ENCODE assay signal across 18 cellular contexts in the genomic region with DNA sequence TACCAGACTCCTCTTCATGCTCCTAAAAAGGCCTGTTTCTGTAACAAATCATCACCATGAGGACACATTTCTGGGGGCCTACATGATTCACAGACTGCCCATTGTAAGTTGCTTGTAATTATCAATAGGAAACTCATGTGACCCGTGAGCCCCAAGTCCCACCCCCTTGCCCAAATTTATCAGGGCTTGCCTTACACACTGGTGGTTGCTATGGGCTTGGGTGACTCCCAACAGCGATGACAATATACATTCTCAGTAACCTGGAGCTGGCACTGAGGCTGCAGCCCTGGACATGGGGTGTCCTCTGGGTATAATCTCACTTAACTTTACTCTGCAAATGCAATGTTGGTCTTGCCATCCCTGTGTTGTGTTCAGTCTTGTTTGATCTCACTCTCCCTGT.
"Had no signal": no experiment of that assay in that cellular context is flagged by ENCODE, and none has a peak within 500 bp of the region (broad histone marks: within the 10 kb centered on the region; RNA-seq: fewer than 3 reads in every experiment).

No MANE protein-coding gene starts in this region.

- H3K4me1 ChIP-seq: right atrium auricular region, upper lobe of right lung had no signal

- H2AFZ ChIP-seq: hepatocyte had no signal

- H3K27me3 ChIP-seq: right atrium auricular region, upper lobe of right lung had no signal

- H3K4me3 ChIP-seq: hepatocyte, lung, prostate gland, right atrium auricular region, upper lobe of right lung had no signal

- H3K9me3 ChIP-seq: prostate gland, right atrium auricular region, upper lobe of right lung had no signal

- H3K79me2 ChIP-seq: hepatocyte had no signal

- H3K27ac ChIP-seq: hepatocyte, prostate gland, right atrium auricular region, upper lobe of right lung had no signal

- FAIRE-seq: endothelial cell of umbilical vein, islet of Langerhans had no signal

- ATAC-seq: activated CD8-positive, alpha-beta memory T cell treated with anti-CD3 and anti-CD28 coated beads, Interleukin-2, amount 10 ng/mL, durations not matched to agents 7 days and 5 days; left colon; upper lobe of right lung had no signal

- H3K36me3 ChIP-seq: prostate gland, right atrium auricular region, upper lobe of right lung had no signal

- DNase-seq: activated B cell treated with CpG ODN at 0.5 μM for 24 hours; activated CD4-positive, alpha-beta memory T cell treated with anti-CD3 and anti-CD28 coated beads, Interleukin-2, amount 10 ng/mL, durations not matched to agents 7 days and 5 days; activated CD4-positive, alpha-beta T cell treated with anti-CD3 and anti-CD28 coated beads for 48 hours; activated CD8-positive, alpha-beta memory T cell treated with anti-CD3 and anti-CD28 coated beads, Interleukin-2, amount 10 ng/mL, durations not matched to agents 7 days and 5 days; effector CD8-positive, alpha-beta T cell; left colon; midbrain; stimulated activated CD4-positive, alpha-beta T cell treated with anti-CD3 and anti-CD28 coated beads, Interleukin-12 subunit alpha, Interleukin-12 subunit beta, amount 100 ng/mL, for 4 hours; stimulated activated CD4-positive, alpha-beta T cell treated with anti-CD3 and anti-CD28 coated beads, Interleukin-1b, Interleukin-23, amount 100 ng/mL, for 48 hours; stimulated activated CD8-positive, alpha-beta memory T cell treated with anti-CD3 and anti-CD28 coated beads, Interleukin-4, amount 100 ng/mL, for 48 hours; stimulated activated naive CD4-positive, alpha-beta T cell; upper lobe of right lung had no signal
